In genomic region chr10:18438356-18439126, GRCh38 we compare ENCODE assay signal across 28 cellular contexts.
DNase-seq lines count a peak whose midpoint lies in the region; ATAC-seq and TF ChIP-seq lines count a peak whose summit lies in the region.
"Had no signal": no experiment of that assay in that cellular context is flagged by ENCODE, and none has a peak within 500 bp of the region (broad histone marks: within the 10 kb centered on the region; RNA-seq: fewer than 3 reads in every experiment).

No MANE protein-coding gene starts in this region.

- peak overlapping the region in 3 of 4 donors; percentile 50 to 60 (median 57) for H3K27ac ChIP-seq in gastroesophageal sphincter
- H3K27ac ChIP-seq in trophoblast cell (ENCODE audit: low read depth, low read length): no peak overlapping the region
- H3K27ac ChIP-seq: adrenal gland; BLaER1 treated with 17β-estradiol and CSF1 and Interleukin-3, amounts not matched to agents 10 nM and 100 nM; body of pancreas; colonic mucosa; neutrophil had no signal

- H2BK5ac ChIP-seq in trophoblast cell (ENCODE audit: low read depth, low read length, poor library complexity): no peak overlapping the region

- no peaks in the 10 kb centered on the region for H3K79me1 ChIP-seq in trophoblast cell (ENCODE audit: low read length)

- no peak overlapping the region for H3K4me3 Mint-ChIP-seq in mesothelial cell of epicardium
- H3K4me3 Mint-ChIP-seq: activated B cell treated with CpG ODN at 0.5 μM for 24 hours; activated naive CD4-positive, alpha-beta T cell treated with anti-CD3 and anti-CD28 coated beads for 36 hours; activated T-helper 1 cell treated with anti-CD3 and anti-CD28 coated beads, Interleukin-12 subunit alpha, Interleukin-12 subunit beta, Interleukin-2, Interleukin-4 antibody, amounts not matched to agents 30 ng/mL and 10 ng/mL and 1 ng/mL, durations not matched to agents 14 hours and 24 hours and 36 hours; effector memory CD8-positive, alpha-beta T cell had no signal

- H4K91ac ChIP-seq in trophoblast cell (ENCODE audit: low read depth, low read length): no peak overlapping the region

- no peak for TF ChIP-seq EP300 in gastroesophageal sphincter (IDR thresholded peaks at IDR 0.05)

- no peak overlapping the region for H3K4ac ChIP-seq in trophoblast cell (ENCODE audit: low read depth, low read length)

- no peak overlapping the region for H3K27ac Mint-ChIP-seq in mesothelial cell of epicardium
- H3K27ac Mint-ChIP-seq: activated B cell treated with CpG ODN at 0.5 μM for 24 hours; activated naive CD4-positive, alpha-beta T cell treated with anti-CD3 and anti-CD28 coated beads for 36 hours; activated T-helper 1 cell treated with anti-CD3 and anti-CD28 coated beads, Interleukin-12 subunit alpha, Interleukin-12 subunit beta, Interleukin-2, Interleukin-4 antibody, amounts not matched to agents 30 ng/mL and 10 ng/mL and 1 ng/mL, durations not matched to agents 14 hours and 24 hours and 36 hours; effector memory CD8-positive, alpha-beta T cell had no signal

- H3K23ac ChIP-seq in trophoblast cell (ENCODE audit: low read length): peak overlapping the region; percentile 67

- no peak overlapping the region for H3K4me2 ChIP-seq in trophoblast cell (ENCODE audit: low read length)
- H3K4me2 ChIP-seq: BLaER1 treated with 17β-estradiol and CSF1 and Interleukin-3, amounts not matched to agents 10 nM and 100 nM had no signal

- H3K9me3 ChIP-seq in gastroesophageal sphincter (no peaks in the 10 kb centered on the region), trophoblast cell (ENCODE audit: insufficient read depth, low read depth, low read length) (no peaks in the 10 kb centered on the region)
- H3K9me3 ChIP-seq: adrenal gland, body of pancreas, colonic mucosa, neutrophil had no signal

- no peak overlapping the region for H3K18ac ChIP-seq in trophoblast cell (ENCODE audit: low read length)

- H2AFZ ChIP-seq in trophoblast cell (ENCODE audit: insufficient read depth, low read length, poor library complexity): no peak overlapping the region

- H3K27me3 ChIP-seq in gastroesophageal sphincter (no peaks in the 10 kb centered on the region), trophoblast cell (ENCODE audit: insufficient read depth, low read length) (no peaks in the 10 kb centered on the region)
- H3K27me3 ChIP-seq: adrenal gland; BLaER1 treated with 17β-estradiol and CSF1 and Interleukin-3, amounts not matched to agents 10 nM and 100 nM; body of pancreas; colonic mucosa; neutrophil had no signal

- TF ChIP-seq CTCF in gastroesophageal sphincter (IDR thresholded peaks at IDR 0.05): no peak
- no peak for TF ChIP-seq CTCF in mesothelial cell of epicardium (IDR thresholded peaks at IDR 0.05; ENCODE audit: unreplicated experiment)

- no peak overlapping the region for H3K4me3 ChIP-seq in gastroesophageal sphincter
- H3K4me3 ChIP-seq in trophoblast cell (ENCODE audit: low read depth, low read length): no peak overlapping the region
- H3K4me3 ChIP-seq: adrenal gland; BLaER1 treated with 17β-estradiol and CSF1 and Interleukin-3, amounts not matched to agents 10 nM and 100 nM; body of pancreas; colonic mucosa had no signal

- no peak overlapping the region for H2BK120ac ChIP-seq in trophoblast cell (ENCODE audit: insufficient read depth, low read length, poor library complexity)

- ATAC-seq in gastroesophageal sphincter (no peak), GM18498 (IDR thresholded peaks at IDR 0.05; ENCODE audit: unreplicated experiment) (no peak)
- ATAC-seq: body of pancreas; effector memory CD8-positive, alpha-beta T cell; Panc1; stimulated activated naive CD8-positive, alpha-beta T cell treated with anti-CD3 and anti-CD28 coated beads, Interleukin-15, Interleukin-2, amounts not matched to agents 100 U/mL and 50 U/mL, for 24 hours had no signal

- no peaks in the 10 kb centered on the region for H3K9me3 Mint-ChIP-seq in mesothelial cell of epicardium
- H3K9me3 Mint-ChIP-seq: activated B cell treated with CpG ODN at 0.5 μM for 24 hours; activated naive CD4-positive, alpha-beta T cell treated with anti-CD3 and anti-CD28 coated beads for 36 hours; activated T-helper 1 cell treated with anti-CD3 and anti-CD28 coated beads, Interleukin-12 subunit alpha, Interleukin-12 subunit beta, Interleukin-2, Interleukin-4 antibody, amounts not matched to agents 30 ng/mL and 10 ng/mL and 1 ng/mL, durations not matched to agents 14 hours and 24 hours and 36 hours; effector memory CD8-positive, alpha-beta T cell had no signal

- H2BK12ac ChIP-seq in trophoblast cell (ENCODE audit: low read length): no peak overlapping the region

- no peak overlapping the region for H3K9ac ChIP-seq in trophoblast cell (ENCODE audit: low read length)
- H3K9ac ChIP-seq: BLaER1 treated with 17β-estradiol and CSF1 and Interleukin-3, amounts not matched to agents 10 nM and 100 nM had no signal

- no peak overlapping the region for H4K12ac ChIP-seq in trophoblast cell (ENCODE audit: low read depth, low read length)

- peaks cover 0 to 33% (median 0%) of the 10 kb centered on the region in 3 donors for H3K4me1 ChIP-seq in gastroesophageal sphincter
- no peaks in the 10 kb centered on the region for H3K4me1 ChIP-seq in trophoblast cell (ENCODE audit: control insufficient read depth in 1 of 2, insufficient read depth in 2 of 2, low read length in 2 of 2)
- H3K4me1 ChIP-seq: adrenal gland; BLaER1 treated with 17β-estradiol and CSF1 and Interleukin-3, amounts not matched to agents 10 nM and 100 nM; body of pancreas; colonic mucosa had no signal

- H3K36me3 Mint-ChIP-seq in mesothelial cell of epicardium: no peaks in the 10 kb centered on the region

- no peaks in the 10 kb centered on the region for H3K4me1 Mint-ChIP-seq in mesothelial cell of epicardium
- H3K4me1 Mint-ChIP-seq: activated B cell treated with CpG ODN at 0.5 μM for 24 hours had no signal

- no peak overlapping the region for H2AK5ac ChIP-seq in trophoblast cell (ENCODE audit: low read length)

- H3K36me3 ChIP-seq in gastroesophageal sphincter: no peaks in the 10 kb centered on the region
- H3K36me3 ChIP-seq in trophoblast cell (ENCODE audit: control insufficient read depth in 1 of 2, insufficient read depth in 2 of 2, low read length in 2 of 2): no peaks in the 10 kb centered on the region
- H3K36me3 ChIP-seq: adrenal gland; BLaER1 treated with 17β-estradiol and CSF1 and Interleukin-3, amounts not matched to agents 10 nM and 100 nM; colonic mucosa; neutrophil had no signal

- TF ChIP-seq POLR2A in gastroesophageal sphincter (IDR thresholded peaks at IDR 0.05): no peak

- WGBS in gastroesophageal sphincter (ENCODE audit: low coverage in 1 of 2), 2 donors: 35 to 79% methylated on average over 9 to 16 of the region's 17 CpGs
- no CpG with 5 or more reads among the region's 17 CpGs for WGBS in trophoblast cell (ENCODE audit: extremely low coverage, insufficient coverage, insufficient read length)

- no peaks in the 10 kb centered on the region for H3K79me2 ChIP-seq in trophoblast cell (ENCODE audit: control insufficient read depth, insufficient read depth, low read length, poor library complexity)

- DNase-seq in DMS53 treated with DMSO at 0.1 percent for 48 hours (lab: John Stamatoyannopoulos, UW; ENCODE audit: unreplicated experiment): peak; percentile 22
- DNase-seq in NCI-H524 (lab: John Stamatoyannopoulos, UW): peak; percentile 20 to 77
- no peak for DNase-seq in trophoblast cell
- DNase-seq in germinal center (ENCODE audit: low spot score): no peak
- no peak for DNase-seq in GM03348 (ENCODE audit: low spot score)
- no peak for DNase-seq in mesothelial cell of epicardium (ENCODE audit: low spot score in 2 of 2, unreplicated experiment in 2 of 2)
- DNase-seq: activated B cell treated with CpG ODN at 0.5 μM for 24 hours; activated CD4-positive, alpha-beta T cell treated with anti-CD3 and anti-CD28 coated beads, Interleukin-2, amount 50 U/mL, for 48 hours; activated naive CD4-positive, alpha-beta T cell treated with anti-CD3 and anti-CD28 coated beads for 36 hours; adrenal gland; body of pancreas; colonic mucosa; COR-L47; DND-41; effector memory CD8-positive, alpha-beta T cell; erythroblast; KBM-7; mesendoderm; NCI-H1417 treated with DMSO at 0.1 percent for 48 hours; NCI-H69; SIG-M5; stimulated activated naive CD8-positive, alpha-beta T cell treated with anti-CD3 and anti-CD28 coated beads, Interleukin-15, Interleukin-2, amounts not matched to agents 100 U/mL and 50 U/mL, for 24 hours had no signal

- H3K27me3 Mint-ChIP-seq in mesothelial cell of epicardium (ENCODE audit: low read depth): no peaks in the 10 kb centered on the region
- H3K27me3 Mint-ChIP-seq: activated B cell treated with CpG ODN at 0.5 μM for 24 hours; effector memory CD8-positive, alpha-beta T cell had no signal

- no peak overlapping the region for H3K14ac ChIP-seq in trophoblast cell (ENCODE audit: low read length)

- H4K8ac ChIP-seq in trophoblast cell (ENCODE audit: low read depth, low read length): no peak overlapping the region

Comparison
In these comparisons a context has a peak if more than half of its experiments do, and no peak if none do; other contexts are left out.
1. DNase-seq: peak in DMS53 treated with DMSO at 0.1 percent for 48 hours (single experiment) and NCI-H524 (2 of 2); none in trophoblast cell (0 of 2), germinal center (single experiment), GM03348 (single experiment) and mesothelial cell of epicardium (0 of 2).